In the genomic region with DNA sequence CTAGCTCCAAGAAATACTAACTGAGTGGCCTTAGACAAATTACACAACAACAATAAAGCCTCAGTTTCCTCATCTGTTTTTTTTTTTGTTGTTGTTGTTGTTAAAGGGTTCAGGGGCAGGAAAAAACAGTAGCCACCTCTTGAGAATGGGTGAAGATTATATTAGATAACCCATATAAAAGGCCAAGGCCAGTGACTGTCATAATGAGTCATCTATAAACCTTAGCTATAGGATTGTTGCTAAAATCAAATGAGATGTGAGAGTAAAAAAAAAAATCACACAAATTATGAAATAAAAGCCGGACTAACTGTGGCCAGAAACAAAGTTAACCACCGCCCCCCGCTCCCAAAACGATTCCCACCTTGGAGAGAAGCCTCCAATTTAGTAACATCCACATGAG, we compare ENCODE assay signal across 2 cellular contexts.
TF ChIP-seq lines count a peak whose summit lies in the region.

No MANE protein-coding gene starts in this region.

TF ChIP-seq in A549, 52 proteins besides CTCF, POLR2A, EP300 and RAD21:
- TF ChIP-seq, protein P1, sequence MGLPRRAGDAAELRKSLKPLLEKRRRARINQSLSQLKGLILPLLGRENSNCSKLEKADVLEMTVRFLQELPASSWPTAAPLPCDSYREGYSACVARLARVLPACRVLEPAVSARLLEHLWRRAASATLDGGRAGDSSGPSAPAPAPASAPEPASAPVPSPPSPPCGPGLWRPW (IDR thresholded peaks at IDR 0.05) = no peak
- 0 out of 2 replicates have a peak, but pooled peaks have one; percentile 5 for TF ChIP-seq GATA3 (IDR thresholded peaks at IDR 0.05; ENCODE audit: borderline replicate concordance)
- no peak for TF ChIP-seq FOSL2 (IDR thresholded peaks at IDR 0.05)
- TF ChIP-seq FOSL2 (CRISPR knock-in tag; IDR thresholded peaks at IDR 0.05) = peak; percentile 59

TF ChIP-seq in GM12878, 131 proteins besides CTCF, POLR2A, EP300 and RAD21:
- no peak for TF ChIP-seq KDM1A (IDR thresholded peaks at IDR 0.05; ENCODE audit: borderline replicate concordance)
- no peak for TF ChIP-seq ZBED1 (IDR thresholded peaks at IDR 0.05; ENCODE audit: borderline replicate concordance)
- TF ChIP-seq TCF7 (IDR thresholded peaks at IDR 0.05; ENCODE audit: borderline replicate concordance) = no peak
- TF ChIP-seq TCF3 (IDR thresholded peaks at IDR 0.05; ENCODE audit: borderline replicate concordance, insufficient read depth, low read depth, low read length) = no peak
- TF ChIP-seq, protein P2, sequence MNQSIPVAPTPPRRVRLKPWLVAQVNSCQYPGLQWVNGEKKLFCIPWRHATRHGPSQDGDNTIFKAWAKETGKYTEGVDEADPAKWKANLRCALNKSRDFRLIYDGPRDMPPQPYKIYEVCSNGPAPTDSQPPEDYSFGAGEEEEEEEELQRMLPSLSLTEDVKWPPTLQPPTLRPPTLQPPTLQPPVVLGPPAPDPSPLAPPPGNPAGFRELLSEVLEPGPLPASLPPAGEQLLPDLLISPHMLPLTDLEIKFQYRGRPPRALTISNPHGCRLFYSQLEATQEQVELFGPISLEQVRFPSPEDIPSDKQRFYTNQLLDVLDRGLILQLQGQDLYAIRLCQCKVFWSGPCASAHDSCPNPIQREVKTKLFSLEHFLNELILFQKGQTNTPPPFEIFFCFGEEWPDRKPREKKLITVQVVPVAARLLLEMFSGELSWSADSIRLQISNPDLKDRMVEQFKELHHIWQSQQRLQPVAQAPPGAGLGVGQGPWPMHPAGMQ (IDR thresholded peaks at IDR 0.05; ENCODE audit: borderline replicate concordance) = no peak
- no peak for TF ChIP-seq CEBPB (IDR thresholded peaks at IDR 0.05; ENCODE audit: borderline replicate concordance in 1 of 2, low read depth in 2 of 2, low read length in 2 of 2)
- TF ChIP-seq, protein P3, sequence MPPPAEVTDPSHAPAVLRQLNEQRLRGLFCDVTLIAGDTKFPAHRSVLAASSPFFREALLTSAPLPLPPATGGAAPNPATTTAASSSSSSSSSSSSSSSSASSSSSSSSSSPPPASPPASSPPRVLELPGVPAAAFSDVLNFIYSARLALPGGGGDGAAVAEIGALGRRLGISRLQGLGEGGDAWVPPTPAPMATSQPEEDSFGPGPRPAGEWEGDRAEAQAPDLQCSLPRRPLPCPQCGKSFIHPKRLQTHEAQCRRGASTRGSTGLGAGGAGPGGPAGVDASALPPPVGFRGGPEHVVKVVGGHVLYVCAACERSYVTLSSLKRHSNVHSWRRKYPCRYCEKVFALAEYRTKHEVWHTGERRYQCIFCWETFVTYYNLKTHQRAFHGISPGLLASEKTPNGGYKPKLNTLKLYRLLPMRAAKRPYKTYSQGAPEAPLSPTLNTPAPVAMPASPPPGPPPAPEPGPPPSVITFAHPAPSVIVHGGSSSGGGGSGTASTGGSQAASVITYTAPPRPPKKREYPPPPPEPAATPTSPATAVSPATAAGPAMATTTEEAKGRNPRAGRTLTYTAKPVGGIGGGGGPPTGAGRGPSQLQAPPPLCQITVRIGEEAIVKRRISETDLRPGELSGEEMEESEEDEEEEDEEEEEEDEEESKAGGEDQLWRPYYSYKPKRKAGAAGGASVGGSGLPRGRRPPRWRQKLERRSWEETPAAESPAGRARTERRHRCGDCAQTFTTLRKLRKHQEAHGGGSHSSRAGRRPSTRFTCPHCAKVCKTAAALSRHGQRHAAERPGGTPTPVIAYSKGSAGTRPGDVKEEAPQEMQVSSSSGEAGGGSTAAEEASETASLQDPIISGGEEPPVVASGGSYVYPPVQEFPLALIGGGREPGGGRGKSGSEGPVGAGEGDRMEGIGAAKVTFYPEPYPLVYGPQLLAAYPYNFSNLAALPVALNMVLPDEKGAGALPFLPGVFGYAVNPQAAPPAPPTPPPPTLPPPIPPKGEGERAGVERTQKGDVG (CRISPR knock-in tag; IDR thresholded peaks at IDR 0.05) = no peak
- TF ChIP-seq SRF (IDR thresholded peaks at IDR 0.05; ENCODE audit: low read depth in 2 of 2, low read length in 2 of 2) = no peak
- no peak for TF ChIP-seq CHD1 (IDR thresholded peaks at IDR 0.05; ENCODE audit: low read depth, low read length)
